In genomic region chr1:40988280-40988679, GRCh38 we compare ENCODE assay signal across 1 cellular context.
TF ChIP-seq lines count a peak whose summit lies in the region.

No MANE protein-coding gene starts in this region.

TF ChIP-seq in HepG2, 621 proteins besides CTCF, POLR2A, EP300 and RAD21 (continued from another document):
- 0 out of 2 replicates have a peak, but pooled peaks have one; percentile 58 for TF ChIP-seq RCOR2 (CRISPR knock-in tag; IDR thresholded peaks at IDR 0.05)
- TF ChIP-seq CREB1 (IDR thresholded peaks at IDR 0.05): no peak
- peak; percentile 46; the same call in 1 of the 2 replicates for TF ChIP-seq CREB1 (CRISPR knock-in tag; IDR thresholded peaks at IDR 0.05)
- no peak for TF ChIP-seq FOXK1 (CRISPR knock-in tag; IDR thresholded peaks at IDR 0.05; ENCODE audit: borderline replicate concordance, low read depth)
- TF ChIP-seq GATAD2A (CRISPR knock-in tag; IDR thresholded peaks at IDR 0.05): peak; percentile 49; the same call in 1 of the 2 replicates
- no peak for TF ChIP-seq ZNF275 (CRISPR knock-in tag; IDR thresholded peaks at IDR 0.05; ENCODE audit: borderline replicate concordance)
- peak; percentile 40; the same call in 1 of the 2 replicates for TF ChIP-seq ESRRA (CRISPR knock-in tag; IDR thresholded peaks at IDR 0.05; ENCODE audit: low read depth)
- TF ChIP-seq ZNF652 (CRISPR knock-in tag; IDR thresholded peaks at IDR 0.05; ENCODE audit: borderline replicate concordance, low read depth): 0 out of 2 replicates have a peak, but pooled peaks have one; percentile 43
- TF ChIP-seq MNT (IDR thresholded peaks at IDR 0.05): no peak
- TF ChIP-seq SOX5 (CRISPR knock-in tag; IDR thresholded peaks at IDR 0.05; ENCODE audit: borderline replicate concordance): peak; percentile 57; the same call in 1 of the 2 replicates
- no peak for TF ChIP-seq ATF1 (CRISPR knock-in tag; IDR thresholded peaks at IDR 0.05)
- TF ChIP-seq CEBPG (CRISPR knock-in tag; IDR thresholded peaks at IDR 0.05): peak; percentile 14; the same call in 1 of the 2 replicates
- 0 out of 2 replicates have a peak, but pooled peaks have one; percentile 9 for TF ChIP-seq HNF4G (IDR thresholded peaks at IDR 0.05; ENCODE audit: borderline replicate concordance, low read depth, low read length)
- TF ChIP-seq HNF4G (CRISPR knock-in tag; IDR thresholded peaks at IDR 0.05; ENCODE audit: borderline replicate concordance, low read depth): no peak
- TF ChIP-seq ZNF549 (CRISPR knock-in tag; IDR thresholded peaks at IDR 0.05): no peak
